Comparison of ENCODE assay signal across 11 cellular contexts in genomic region chr6:43016166-43016915, GRCh38. TPM values are rescaled to one million over a fixed set of nuclear protein-coding genes. Genes with fewer than 3 reads are reported as not detected.
DNase-seq lines count a peak whose midpoint lies in the region; TF ChIP-seq lines count a peak whose summit lies in the region.
"Had no signal": no experiment of that assay in that cellular context is flagged by ENCODE, and none has a peak within 500 bp of the region (broad histone marks: within the 10 kb centered on the region; RNA-seq: fewer than 3 reads in every experiment).

No MANE protein-coding gene starts in this region.

- H3K4me1 ChIP-seq in mammary epithelial cell (ENCODE audit: insufficient read depth, low read length): peaks cover 24% of the 10 kb centered on the region
- peaks cover 58% of the 10 kb centered on the region for H3K4me1 ChIP-seq in adipocyte (ENCODE audit: control insufficient read depth, insufficient read depth, low read length)
- H3K4me1 ChIP-seq in thyroid gland: peaks cover 35 to 47% of the 10 kb centered on the region in 2 donors
- peaks cover 13% of the 10 kb centered on the region for H3K4me1 ChIP-seq in smooth muscle cell (ENCODE audit: low read depth)

- H2AFZ ChIP-seq in mammary epithelial cell (ENCODE audit: low read depth, low read length) (no peak overlapping the region), smooth muscle cell (ENCODE audit: low read depth) (no peak overlapping the region)

- H4K20me1 ChIP-seq in mammary epithelial cell (ENCODE audit: insufficient read depth, low read length) (no peaks in the 10 kb centered on the region), smooth muscle cell (ENCODE audit: low read depth) (peaks cover 20% of the 10 kb centered on the region)

- H3K9me3 Mint-ChIP-seq in MCF 10A (ENCODE audit: unreplicated experiment) (no peaks in the 10 kb centered on the region), mesothelial cell of epicardium (no peaks in the 10 kb centered on the region)

- H3K79me2 ChIP-seq in mammary epithelial cell (ENCODE audit: insufficient read depth, low read length) (peaks cover 51% of the 10 kb centered on the region), smooth muscle cell (ENCODE audit: low read depth) (peaks cover 51% of the 10 kb centered on the region)

- no peaks in the 10 kb centered on the region for H3K27me3 ChIP-seq in mammary epithelial cell (ENCODE audit: insufficient read depth, low read length)
- H3K27me3 ChIP-seq in adipocyte (replicated peaks; ENCODE audit: control insufficient read depth, insufficient read depth, low read length): no peaks in the 10 kb centered on the region
- no peaks in the 10 kb centered on the region for H3K27me3 ChIP-seq in thyroid gland
- no peaks in the 10 kb centered on the region for H3K27me3 ChIP-seq in smooth muscle cell (ENCODE audit: low read depth)
- H3K27me3 ChIP-seq: BE2C had no signal

- peaks cover 24% of the 10 kb centered on the region for H3F3A ChIP-seq in smooth muscle cell (ENCODE audit: low read depth)

- H3K27me3 Mint-ChIP-seq in MCF 10A (ENCODE audit: insufficient read depth, unreplicated experiment) (no peaks in the 10 kb centered on the region), mesothelial cell of epicardium (ENCODE audit: low read depth) (no peaks in the 10 kb centered on the region)

- POLR2A ChIA-PET in MCF 10A (lab: Yijun Ruan, JAX): interaction anchor here (0.5 to 4.9 kb wide), 6 partner anchors 9 to 322 kb away, joined by 3 to 53 read pairs (median 4); partner anchors contain the start of genes CUL7, KLC4 and MRPL2

- H3K4me3 Mint-ChIP-seq in MCF 10A (ENCODE audit: unreplicated experiment) (peak overlapping the region; percentile 39), mesothelial cell of epicardium (peak overlapping the region; percentile 48)

- no peak for DNase-seq in MCF 10A (ENCODE audit: unreplicated experiment)
- no peak for DNase-seq in mammary epithelial cell
- DNase-seq in adipocyte (ENCODE audit: low read depth): no peak
- no peak for DNase-seq in mesothelial cell of epicardium (ENCODE audit: low spot score in 2 of 2, unreplicated experiment in 2 of 2)
- peak; percentile 25 to 37 for DNase-seq in thyroid gland
- no peak for DNase-seq in OCI-M2 (lab: John Stamatoyannopoulos, UW; ENCODE audit: unreplicated experiment)
- no peak for DNase-seq in NCI-H774 (lab: John Stamatoyannopoulos, UW)
- no peak for DNase-seq in smooth muscle cell (lab: John Stamatoyannopoulos, UW; ENCODE audit: unreplicated experiment)
- DNase-seq: BE2C, hypothalamus, occipital lobe had no signal

- H3K4me1 Mint-ChIP-seq in MCF 10A (ENCODE audit: insufficient read depth, unreplicated experiment) (peaks cover 32% of the 10 kb centered on the region), mesothelial cell of epicardium (peaks cover 38% of the 10 kb centered on the region)

- peaks cover 9% of the 10 kb centered on the region for H3K36me3 ChIP-seq in mammary epithelial cell (ENCODE audit: insufficient read depth, low read length)
- peaks cover 40% of the 10 kb centered on the region for H3K36me3 ChIP-seq in adipocyte (ENCODE audit: control insufficient read depth, insufficient read depth, low read length, severe bottlenecking)
- H3K36me3 ChIP-seq in thyroid gland: peaks cover 11 to 13% of the 10 kb centered on the region in 2 donors
- H3K36me3 ChIP-seq in smooth muscle cell (ENCODE audit: low read depth): no peaks in the 10 kb centered on the region

- dilution Hi-C loops in mammary epithelial cell (cut with HindIII; ENCODE audit: low sequenced_read_pairs): no loop called here

- in situ Hi-C loops in mammary epithelial cell (cut with MboI; ENCODE audit: low sequenced_read_pairs in 2 of 2): no loop called here

- peaks cover 35% of the 10 kb centered on the region for H3K36me3 Mint-ChIP-seq in MCF 10A (ENCODE audit: insufficient read depth, unreplicated experiment)
- peaks cover 16% of the 10 kb centered on the region for H3K36me3 Mint-ChIP-seq in mesothelial cell of epicardium

- H3K27ac Mint-ChIP-seq in MCF 10A (ENCODE audit: low read depth, unreplicated experiment): no peak overlapping the region
- peak overlapping the region; percentile 24 for H3K27ac Mint-ChIP-seq in mesothelial cell of epicardium

- H3K9ac ChIP-seq in mammary epithelial cell (ENCODE audit: insufficient read depth, low read length): no peak overlapping the region
- peak overlapping the region; percentile 22 for H3K9ac ChIP-seq in adipocyte (ENCODE audit: low read length)
- H3K9ac ChIP-seq in smooth muscle cell (ENCODE audit: low read depth): no peak overlapping the region

- no peak overlapping the region for H3K4me3 ChIP-seq in mammary epithelial cell (replicated peaks in 1 of 3; ENCODE audit: insufficient read depth in 1 of 3, low read depth in 2 of 3, low read length in 3 of 3)
- peak overlapping the region; percentile 15 for H3K4me3 ChIP-seq in adipocyte (ENCODE audit: low read length)
- no peak overlapping the region for H3K4me3 ChIP-seq in thyroid gland (replicated peaks in 1 of 3)
- H3K4me3 ChIP-seq in smooth muscle cell: no peak overlapping the region

- intact Hi-C loops in MCF 10A (cut with micrococcal nuclease): no loop called here
- intact Hi-C loops in mammary epithelial cell (cut with micrococcal nuclease): no loop called here
- intact Hi-C loops in thyroid gland (cut with DNase I): loop anchor here (5.0 to 10.0 kb wide), 3 partner anchors 36 to 112 kb away; partner anchors contain the start of genes CUL7 and PEX6

- no peak overlapping the region for H3K27ac ChIP-seq in mammary epithelial cell (ENCODE audit: insufficient read depth, low read depth, low read length)
- peak overlapping the region in 2 of 3 donors; percentile 17 to 64 for H3K27ac ChIP-seq in thyroid gland
- no peak overlapping the region for H3K27ac ChIP-seq in smooth muscle cell (ENCODE audit: low read depth)

- CTCF ChIA-PET in MCF 10A (lab: Yijun Ruan, JAX) (interaction anchor here (0.6 to 2.7 kb wide), 7 partner anchors 27 to 156 kb away, joined by 3 to 11 read pairs (median 3); no protein-coding TSS in a partner anchor), mammary epithelial cell (lab: Charles Lee; ENCODE audit: low non-redundant PET) (no interaction called here)

- no peak overlapping the region for H3K4me2 ChIP-seq in mammary epithelial cell (ENCODE audit: insufficient read depth, low read depth, low read length)
- H3K4me2 ChIP-seq in smooth muscle cell: no peak overlapping the region

- BruUV-seq in MCF 10A (replicated peaks; lab: Mats Ljungman, UMichigan) (no TSS peak), mammary epithelial cell (replicated peaks; lab: Mats Ljungman, UMichigan) (no TSS peak)

- H3K9me3 ChIP-seq in mammary epithelial cell (replicated peaks; ENCODE audit: insufficient read depth, low read length) (no peaks in the 10 kb centered on the region), adipocyte (ENCODE audit: control insufficient read depth, low read length) (no peaks in the 10 kb centered on the region), thyroid gland (no peaks in the 10 kb centered on the region), smooth muscle cell (replicated peaks; ENCODE audit: low read depth) (no peaks in the 10 kb centered on the region)
- H3K9me3 ChIP-seq: BE2C had no signal

- no peak for TF ChIP-seq CTCF in MCF 10A (IDR thresholded peaks at IDR 0.05; ENCODE audit: unreplicated experiment)
- TF ChIP-seq CTCF in mammary epithelial cell (conservative IDR thresholded peaks at IDR 0.05 in 1 of 2, IDR thresholded peaks at IDR 0.05 in 1 of 2; ENCODE audit: extremely low read depth in 1 of 2, insufficient read depth in 1 of 2, low read depth in 1 of 2, low read length in 2 of 2): no peak
- TF ChIP-seq CTCF in mesothelial cell of epicardium (IDR thresholded peaks at IDR 0.05; ENCODE audit: unreplicated experiment): no peak
- TF ChIP-seq CTCF in thyroid gland (IDR thresholded peaks at IDR 0.05): no peak
- TF ChIP-seq CTCF in smooth muscle cell (IDR thresholded peaks at IDR 0.05; ENCODE audit: borderline replicate concordance, insufficient read depth, poor library complexity, severe bottlenecking): no peak

- TF ChIP-seq POLR2A in thyroid gland (IDR thresholded peaks at IDR 0.05): no peak

- 78% methylated on average over 7 of the region's 8 CpGs for WGBS in mammary epithelial cell (ENCODE audit: low coverage, missing lambda C conversion rate)
- WGBS in thyroid gland, 2 donors: 66 to 71% methylated on average over 8 of the region's 8 CpGs
- 93% methylated on average over 8 of the region's 8 CpGs for WGBS in smooth muscle cell (ENCODE audit: low lambda C conversion rate)

RNA-seq across cellular contexts. Expression of gene KLHDC3, which starts 2.3 kb away (rescaled TPM):
- 35.6 and 39.2 TPM in 2 replicates for total RNA-seq in MCF 10A (2022)
- total RNA-seq in mammary epithelial cell: 10 to 100 TPM; 36.4 to 56.2 TPM
- 38.7 TPM for polyA plus RNA-seq in mammary epithelial cell
- polyA minus RNA-seq in mammary epithelial cell: 44.7 TPM
- 88.3 to 97.3 TPM (median 95.1 TPM) in 3 replicates for total RNA-seq in mesothelial cell of epicardium
- 100 to 1,000 TPM in 1 of 4 donors, 10 to 100 TPM in 3; 93.1 to 107 (median 97.7) TPM for total RNA-seq in thyroid gland
- total RNA-seq in smooth muscle cell: 51.5 and 61.8 TPM in 2 replicates
- polyA plus RNA-seq in smooth muscle cell: 102 and 113 TPM in 2 replicates

RNA-seq across cellular contexts. Expression of gene MEA1, which starts 2.6 kb away (rescaled TPM):
- total RNA-seq in MCF 10A (2022) (71.8 and 79.9 TPM in 2 replicates), mammary epithelial cell (10 to 100 TPM; 35.2 to 80.3 TPM), mesothelial cell of epicardium (56.3 to 64.2 TPM (median 60.1 TPM) in 3 replicates), thyroid gland (10 to 100 TPM; 45.9 to 78.1 (median 61.7) TPM), smooth muscle cell (71.3 and 86.7 TPM in 2 replicates)
- polyA plus RNA-seq in mammary epithelial cell (102 TPM), smooth muscle cell (154 and 161 TPM in 2 replicates)
- polyA minus RNA-seq in mammary epithelial cell: 27.9 TPM

RNA-seq across cellular contexts. Expression of gene RRP36, which starts 5.1 kb away (rescaled TPM):
- total RNA-seq in MCF 10A (2022) (72.8 and 80.4 TPM in 2 replicates), mammary epithelial cell (10 to 100 TPM; 61.0 to 85.0 TPM), mesothelial cell of epicardium (44.2 to 45.9 TPM (median 45.1 TPM) in 3 replicates), thyroid gland (10 to 100 TPM; 41.5 to 68.5 (median 56.7) TPM), smooth muscle cell (56.4 and 64.8 TPM in 2 replicates)
- polyA plus RNA-seq in mammary epithelial cell (82.8 TPM), smooth muscle cell (71.9 and 72.7 TPM in 2 replicates)
- 40.5 TPM for polyA minus RNA-seq in mammary epithelial cell

RNA-seq across cellular contexts. Expression of gene PPP2R5D, which starts 32.0 kb away (rescaled TPM):
- total RNA-seq in MCF 10A (2022): 16.5 and 17.9 TPM in 2 replicates
- total RNA-seq in mammary epithelial cell: 10 to 100 TPM; 32.2 to 35.6 TPM
- polyA plus RNA-seq in mammary epithelial cell: 54.8 TPM
- polyA minus RNA-seq in mammary epithelial cell: 197 TPM
- total RNA-seq in mesothelial cell of epicardium: 45.1 to 46.3 TPM (median 46.2 TPM) in 3 replicates
- 10 to 100 TPM; 22.8 to 47.0 (median 28.2) TPM for total RNA-seq in thyroid gland
- 33.4 and 51.3 TPM in 2 replicates for total RNA-seq in smooth muscle cell
- polyA plus RNA-seq in smooth muscle cell: 44.1 and 46.4 TPM in 2 replicates

RNA-seq across cellular contexts. Expression of gene CUL7, which starts 37.3 kb away (rescaled TPM):
- total RNA-seq in MCF 10A (2022) (22.7 and 31.4 TPM in 2 replicates), mammary epithelial cell (10 to 100 TPM; 21.5 to 31.5 TPM), mesothelial cell of epicardium (88.0 to 90.9 TPM (median 90.6 TPM) in 3 replicates), thyroid gland (10 to 100 TPM; 20.7 to 39.6 (median 28.6) TPM), smooth muscle cell (36.9 and 51.4 TPM in 2 replicates)
- polyA plus RNA-seq in mammary epithelial cell (11.2 TPM), smooth muscle cell (48.7 and 49.6 TPM in 2 replicates)
- 29.0 TPM for polyA minus RNA-seq in mammary epithelial cell

Comparison
In these comparisons a context has a peak if more than half of its experiments do, and no peak if none do; other contexts are left out.
1. DNase-seq: peak in thyroid gland (2 of 2); none in MCF 10A (single experiment), mammary epithelial cell (single experiment), adipocyte (single experiment), mesothelial cell of epicardium (0 of 2), OCI-M2 (single experiment), NCI-H774 (single experiment) and smooth muscle cell (single experiment).
2. H3K27ac ChIP-seq: peak in thyroid gland (2 of 3); none in mammary epithelial cell (single experiment) and smooth muscle cell (single experiment).